18 cellular contexts compared by ENCODE assay signal in the genomic region with DNA sequence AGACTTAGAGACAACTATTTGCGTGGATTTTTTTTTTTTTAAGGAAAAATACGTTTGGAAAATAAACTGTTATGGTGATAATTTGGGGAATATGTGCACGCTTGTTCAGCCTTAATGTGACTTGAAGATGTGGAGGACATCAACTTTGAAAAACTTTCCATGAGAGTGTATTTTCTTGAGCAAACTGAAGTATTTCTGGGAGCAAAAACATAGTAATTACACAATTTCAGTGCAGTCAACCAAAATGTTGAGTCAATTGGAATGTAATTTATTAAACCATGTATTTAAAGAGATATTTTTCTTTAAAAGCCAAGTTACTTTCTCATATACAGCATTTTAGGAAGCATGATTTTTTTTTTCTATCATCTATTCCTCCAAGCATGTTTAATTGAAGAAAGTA.
"Had no signal": no experiment of that assay in that cellular context is flagged by ENCODE, and none has a peak within 500 bp of the region (broad histone marks: within the 10 kb centered on the region; RNA-seq: fewer than 3 reads in every experiment).

No MANE protein-coding gene starts in this region.

- H3K4me1 ChIP-seq: parathyroid adenoma had no signal

- H3K27ac ChIP-seq: epithelial cell of prostate, parathyroid adenoma had no signal

- H3K4me3 ChIP-seq: skin epidermis, thoracic aorta had no signal

- H3K9ac ChIP-seq: parathyroid adenoma had no signal

- ATAC-seq: naive thymus-derived CD8-positive, alpha-beta T cell; stimulated activated naive CD8-positive, alpha-beta T cell treated with anti-CD3 and anti-CD28 coated beads, Interleukin-15, Interleukin-2, amounts not matched to agents 100 U/mL and 50 U/mL, for 24 hours had no signal

- H3K9me3 ChIP-seq: thoracic aorta had no signal

- DNase-seq: activated CD4-positive, alpha-beta T cell treated with anti-CD3 and anti-CD28 coated beads, Interleukin-2, amount 10 ng/mL, durations not matched to agents 7 days and 5 days; activated naive CD4-positive, alpha-beta T cell; activated naive CD8-positive, alpha-beta T cell treated with anti-CD3 and anti-CD28 coated beads, Interleukin-2, amount 10 ng/mL, durations not matched to agents 7 days and 5 days; activated T-cell treated with anti-CD3 and anti-CD28 coated beads for 4 hours; aorta; cerebellar nuclear complex; dermis blood vessel endothelial cell; hypothalamus; mesenchymal stem cell; naive thymus-derived CD8-positive, alpha-beta T cell; retina; stimulated activated CD4-positive, alpha-beta T cell treated with anti-CD3 and anti-CD28 coated beads, Interleukin-15, amount 100 ng/mL, for 24 hours; stimulated activated CD4-positive, alpha-beta T cell treated with anti-CD3 and anti-CD28 coated beads, Interleukin-4, amount 100 ng/mL, for 1 hour; stimulated activated naive CD8-positive, alpha-beta T cell treated with anti-CD3 and anti-CD28 coated beads, Interleukin-15, Interleukin-2, amounts not matched to agents 100 U/mL and 50 U/mL, for 24 hours had no signal
